In genomic region chr9:137459147-137459600, GRCh38 we compare ENCODE assay signal across 1 cellular context.
TF ChIP-seq lines count a peak whose summit lies in the region.

A gene with protein sequence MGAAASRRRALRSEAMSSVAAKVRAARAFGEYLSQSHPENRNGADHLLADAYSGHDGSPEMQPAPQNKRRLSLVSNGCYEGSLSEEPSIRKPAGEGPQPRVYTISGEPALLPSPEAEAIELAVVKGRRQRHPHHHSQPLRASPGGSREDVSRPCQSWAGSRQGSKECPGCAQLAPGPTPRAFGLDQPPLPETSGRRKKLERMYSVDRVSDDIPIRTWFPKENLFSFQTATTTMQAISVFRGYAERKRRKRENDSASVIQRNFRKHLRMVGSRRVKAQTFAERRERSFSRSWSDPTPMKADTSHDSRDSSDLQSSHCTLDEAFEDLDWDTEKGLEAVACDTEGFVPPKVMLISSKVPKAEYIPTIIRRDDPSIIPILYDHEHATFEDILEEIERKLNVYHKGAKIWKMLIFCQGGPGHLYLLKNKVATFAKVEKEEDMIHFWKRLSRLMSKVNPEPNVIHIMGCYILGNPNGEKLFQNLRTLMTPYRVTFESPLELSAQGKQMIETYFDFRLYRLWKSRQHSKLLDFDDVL (minus strand): TSS chr9:137459334. CDS start chr9:137459102, 232 bp downstream.

TF ChIP-seq in IMR-90, 13 proteins besides CTCF, POLR2A, EP300 and RAD21 (continued from another document):
- no peak for TF ChIP-seq SMC3 (IDR thresholded peaks at IDR 0.05; ENCODE audit: low read depth, low read length)
